In genomic region chr1:36463773-36464604, GRCh38 we compare ENCODE assay signal across 1 cellular context.
TF ChIP-seq lines count a peak whose summit lies in the region.

MRPS15 (minus strand) TSS chr1:36464384; CDS start chr1:36464275, 109 bp downstream.

TF ChIP-seq in HEK293, 187 proteins besides CTCF, POLR2A, EP300 and RAD21 (continued from another document and continues in another):
- TF ChIP-seq ELK4 (IDR thresholded peaks at IDR 0.05; ENCODE audit: borderline replicate concordance, low read depth, low read length): no peak
- peak; percentile 44; the same call in 1 of the 2 replicates for TF ChIP-seq ZBTB48 (tag by site-specific recombination; IDR thresholded peaks at IDR 0.05)
- TF ChIP-seq ZNF341 (tag by site-specific recombination; IDR thresholded peaks at IDR 0.05; ENCODE audit: low read depth): no peak
- no peak for TF ChIP-seq ZNF292 (tag by site-specific recombination; IDR thresholded peaks at IDR 0.05; ENCODE audit: borderline replicate concordance, low read depth)
- peak; percentile 90 for TF ChIP-seq ZNF580 (tag by site-specific recombination; IDR thresholded peaks at IDR 0.05)
- TF ChIP-seq ZNF692 (tag by site-specific recombination; IDR thresholded peaks at IDR 0.05): peak; percentile 89
- peak; percentile 38; the same call in 1 of the 2 replicates for TF ChIP-seq GLIS2 (tag by site-specific recombination; IDR thresholded peaks at IDR 0.05)
- TF ChIP-seq ZNF24 (tag by site-specific recombination; IDR thresholded peaks at IDR 0.05): peak; percentile 83
- TF ChIP-seq ZNF704 (tag by site-specific recombination; IDR thresholded peaks at IDR 0.05): peak; percentile 92
- TF ChIP-seq HOXC10 (CRISPR knock-in tag; IDR thresholded peaks at IDR 0.05): no peak
- TF ChIP-seq ZBTB20 (tag by site-specific recombination; IDR thresholded peaks at IDR 0.05): peak; percentile 96
- TF ChIP-seq ZNF701 (tag by site-specific recombination; IDR thresholded peaks at IDR 0.05): no peak; the same call in 1 of the 2 replicates
- TF ChIP-seq ZNF560 (tag by site-specific recombination; IDR thresholded peaks at IDR 0.05; ENCODE audit: borderline replicate concordance): no peak
- TF ChIP-seq ZNF280D (tag by site-specific recombination; IDR thresholded peaks at IDR 0.05): peak; percentile 72; the same call in 1 of the 2 replicates
- peak; percentile 42; the same call in 1 of the 2 replicates for TF ChIP-seq ZSCAN4 (tag by site-specific recombination; IDR thresholded peaks at IDR 0.05)
- TF ChIP-seq PATZ1 (tag by site-specific recombination; IDR thresholded peaks at IDR 0.05): peak; percentile 94; the same call in 1 of the 2 replicates
- TF ChIP-seq ZBTB10 (tag by site-specific recombination; IDR thresholded peaks at IDR 0.05): peak; percentile 85
- no peak for TF ChIP-seq ZNF26 (tag by site-specific recombination; IDR thresholded peaks at IDR 0.05)
- TF ChIP-seq ZNF350 (tag by site-specific recombination; IDR thresholded peaks at IDR 0.05): no peak
- TF ChIP-seq ZBTB8A (tag by site-specific recombination; IDR thresholded peaks at IDR 0.05): peak; percentile 56
- peak; percentile 65 for TF ChIP-seq KLF1 (tag by site-specific recombination; IDR thresholded peaks at IDR 0.05)
- peak; percentile 90 for TF ChIP-seq ZNF76 (tag by site-specific recombination; IDR thresholded peaks at IDR 0.05; ENCODE audit: borderline replicate concordance, low read depth)
- no peak for TF ChIP-seq ZNF302 (tag by site-specific recombination; IDR thresholded peaks at IDR 0.05; ENCODE audit: low read depth)
- TF ChIP-seq AEBP2 (tag by site-specific recombination; IDR thresholded peaks at IDR 0.05; ENCODE audit: borderline replicate concordance): no peak
- TF ChIP-seq ZNF274 (IDR thresholded peaks at IDR 0.05; ENCODE audit: low read length): no peak
- no peak for TF ChIP-seq ZNF274 (tag by site-specific recombination; IDR thresholded peaks at IDR 0.05; ENCODE audit: borderline replicate concordance)
- TF ChIP-seq ZNF398 (tag by site-specific recombination; IDR thresholded peaks at IDR 0.05): 0 out of 2 replicates have a peak, but pooled peaks have one; percentile 9
- TF ChIP-seq ZBTB1 (tag by site-specific recombination; IDR thresholded peaks at IDR 0.05): no peak
- no peak for TF ChIP-seq ZNF19 (tag by site-specific recombination; IDR thresholded peaks at IDR 0.05; ENCODE audit: low read depth)
- TF ChIP-seq ZNF510 (tag by site-specific recombination; IDR thresholded peaks at IDR 0.05; ENCODE audit: insufficient replicate concordance): no peak
- TF ChIP-seq TRIM28 (IDR thresholded peaks at IDR 0.05; ENCODE audit: borderline replicate concordance, low read length): peak; percentile 45; the same call in 1 of the 2 replicates
- TF ChIP-seq ZNF776 (tag by site-specific recombination; IDR thresholded peaks at IDR 0.05; ENCODE audit: borderline replicate concordance): no peak
- TF ChIP-seq ZNF133 (tag by site-specific recombination; IDR thresholded peaks at IDR 0.05): no peak
- TF ChIP-seq ZNF404 (tag by site-specific recombination; IDR thresholded peaks at IDR 0.05): no peak
- TF ChIP-seq ZNF610 (tag by site-specific recombination; IDR thresholded peaks at IDR 0.05; ENCODE audit: borderline replicate concordance): no peak
- TF ChIP-seq ZNF624 (tag by site-specific recombination; IDR thresholded peaks at IDR 0.05): no peak
- peak; percentile 96 for TF ChIP-seq ZXDB (tag by site-specific recombination; IDR thresholded peaks at IDR 0.05)
- no peak for TF ChIP-seq ZNF530 (tag by site-specific recombination; IDR thresholded peaks at IDR 0.05; ENCODE audit: low read depth)
- TF ChIP-seq ZNF426 (tag by site-specific recombination; IDR thresholded peaks at IDR 0.05): no peak
- no peak for TF ChIP-seq ZNF768 (tag by site-specific recombination; IDR thresholded peaks at IDR 0.05)
- TF ChIP-seq HOXA7 (CRISPR knock-in tag; IDR thresholded peaks at IDR 0.05; ENCODE audit: borderline replicate concordance): no peak
- no peak for TF ChIP-seq ZNF670 (tag by site-specific recombination; IDR thresholded peaks at IDR 0.05; ENCODE audit: low read depth)
- TF ChIP-seq ZNF10 (tag by site-specific recombination; IDR thresholded peaks at IDR 0.05): 0 out of 2 replicates have a peak, but pooled peaks have one; percentile 40
